ENCODE assay signal across 8 cellular contexts in genomic region chr3:197627160-197627771, GRCh38.
DNase-seq lines count a peak whose midpoint lies in the region; ATAC-seq and TF ChIP-seq lines count a peak whose summit lies in the region.
"Not testable (repeated sequence)": the region's sequence is repeated elsewhere in the genome, so short reads cannot be mapped to it uniquely, and the experiment has no call there.

No MANE protein-coding gene starts in this region.

- not testable (repeated sequence) for H3K9me3 ChIP-seq in MM.1S (replicated peaks; ENCODE audit: insufficient read depth, low read length); esophagus muscularis mucosa; lung (ENCODE audit: control insufficient read depth in 2 of 2, insufficient read depth in 1 of 2, low read length in 1 of 2); skeletal muscle tissue (ENCODE audit: control insufficient read depth in 3 of 3, low read length in 3 of 3)

- intact Hi-C loops in activated naive CD4-positive, alpha-beta T cell treated with anti-CD3 and anti-CD28 coated beads for 36 hours (cut with micrococcal nuclease), result loop anchor here (5.0 kb wide), 1 partner anchor 70 kb away; the partner anchor contains the start of gene BDH1
- intact Hi-C loops in esophagus muscularis mucosa (cut with DNase I), result not testable (repeated sequence)

- not testable (repeated sequence) for H3K27ac ChIP-seq in MM.1S (ENCODE audit: low read length)
- peak overlapping the region; percentile 80 to 90 (median 87) for H3K27ac ChIP-seq in esophagus muscularis mucosa (replicated peaks in 1 of 4)
- peak overlapping the region; percentile 78 to 85 for H3K27ac ChIP-seq in lung (ENCODE audit: low read depth in 1 of 2, low read length in 1 of 2)
- H3K27ac ChIP-seq in skeletal muscle tissue (ENCODE audit: low read depth, low read length), result peak overlapping the region; percentile 80

- CTCF ChIA-PET in BJ (lab: Yijun Ruan, JAX); activated naive CD4-positive, alpha-beta T cell treated with anti-CD3 and anti-CD28 coated beads for 36 hours (lab: Charles Lee): not testable (repeated sequence)

- not testable (repeated sequence) for TF ChIP-seq POLR2A in esophagus muscularis mucosa (IDR thresholded peaks at IDR 0.05; ENCODE audit: low read depth)

- POLR2A ChIA-PET in BJ (lab: Charles Lee), result not testable (repeated sequence)

- not testable (repeated sequence) for H3K27me3 Mint-ChIP-seq in activated naive CD4-positive, alpha-beta T cell treated with anti-CD3 and anti-CD28 coated beads for 36 hours (ENCODE audit: low read depth)

- H3K4me3 ChIP-seq in BJ (ENCODE audit: low read depth, low read length), result peak overlapping the region; percentile 58
- peak overlapping the region; percentile 83 for H3K4me3 ChIP-seq in MM.1S (ENCODE audit: low read length)
- H3K4me3 ChIP-seq in esophagus muscularis mucosa, result peak overlapping the region; percentile 75 to 80 (median 76)
- H3K4me3 ChIP-seq in lung, result peak overlapping the region; percentile 74
- peak overlapping the region in 2 of 3 donors; percentile 72 to 76 for H3K4me3 ChIP-seq in skeletal muscle tissue (ENCODE audit: low read length in 3 of 3)

- H2AFZ ChIP-seq in MM.1S (ENCODE audit: low read length), result not testable (repeated sequence)

- DNase-seq in BJ (ENCODE audit: low read depth); MM.1S; activated naive CD4-positive, alpha-beta T cell treated with anti-CD3 and anti-CD28 coated beads for 36 hours; esophagus muscularis mucosa (ENCODE audit: extremely low spot score); lung (ENCODE audit: low spot score): not testable (repeated sequence)

- H3K79me2 ChIP-seq in MM.1S (ENCODE audit: low read length), result peaks cover 19% of the 10 kb centered on the region

- not testable (repeated sequence) for H3F3A ChIP-seq in MM.1S (ENCODE audit: insufficient read depth, low read length)

- not testable (repeated sequence) for H3K36me3 ChIP-seq in BJ (ENCODE audit: control insufficient read depth, insufficient read depth, low read length); MM.1S (replicated peaks; ENCODE audit: insufficient read depth, low read length); esophagus muscularis mucosa; lung (ENCODE audit: control insufficient read depth in 2 of 2, insufficient read depth in 2 of 2, low read length in 2 of 2); skeletal muscle tissue (ENCODE audit: control insufficient read depth in 3 of 3, insufficient read depth in 3 of 3, low read length in 3 of 3)

- H3K9ac ChIP-seq in MM.1S (ENCODE audit: low read length) (peak overlapping the region; percentile 79), skeletal muscle tissue (ENCODE audit: low read depth in 1 of 3, low read length in 3 of 3) (peak overlapping the region in 2 of 3 donors; percentile 82 to 87)

- peak overlapping the region; percentile 74 for H3K4me3 Mint-ChIP-seq in activated naive CD4-positive, alpha-beta T cell treated with anti-CD3 and anti-CD28 coated beads for 36 hours

- not testable (repeated sequence) for H3K4me1 Mint-ChIP-seq in activated naive CD4-positive, alpha-beta T cell treated with anti-CD3 and anti-CD28 coated beads for 36 hours (ENCODE audit: low read depth)

- 0% methylated on average over 2 of the region's 67 CpGs for WGBS in esophagus muscularis mucosa
- WGBS in lung, 2 donors, result 0% methylated on average over 2 to 26 of the region's 67 CpGs

- ATAC-seq in GM19452 (IDR thresholded peaks at IDR 0.05; ENCODE audit: unreplicated experiment) (peak; percentile 47), HG02943 (IDR thresholded peaks at IDR 0.05; ENCODE audit: low read depth, unreplicated experiment) (peak; percentile 37), lung (ENCODE audit: insufficient read depth, low FRiP score) (peak; percentile 64)

- not testable (repeated sequence) for H3K9me2 ChIP-seq in MM.1S (replicated peaks; ENCODE audit: insufficient read depth, low read length)

- not testable (repeated sequence) for H3K4me1 ChIP-seq in MM.1S (ENCODE audit: low read length); lung (ENCODE audit: control insufficient read depth in 2 of 2, insufficient read depth in 2 of 2, low read length in 2 of 2); skeletal muscle tissue (ENCODE audit: control insufficient read depth in 3 of 3, insufficient read depth in 3 of 3, low read length in 3 of 3)
- peaks cover 0 to 16% (median 13%) of the 10 kb centered on the region in 4 donors for H3K4me1 ChIP-seq in esophagus muscularis mucosa

- not testable (repeated sequence) for H3K4me2 ChIP-seq in MM.1S (ENCODE audit: low read depth, low read length)

- not testable (repeated sequence) for TF ChIP-seq CTCF in BJ (IDR thresholded peaks at IDR 0.05; ENCODE audit: insufficient read depth, low read depth, low read length); MM.1S (IDR thresholded peaks at IDR 0.05; ENCODE audit: low read length); esophagus muscularis mucosa (IDR thresholded peaks at IDR 0.05); lung (IDR thresholded peaks at IDR 0.05; ENCODE audit: control extremely low read depth, extremely low read depth)

- not testable (repeated sequence) for H3K27me3 ChIP-seq in BJ (ENCODE audit: control insufficient read depth, insufficient read depth, low read length); MM.1S (replicated peaks; ENCODE audit: insufficient read depth, low read length); esophagus muscularis mucosa; lung (ENCODE audit: control insufficient read depth, insufficient read depth); skeletal muscle tissue (ENCODE audit: control insufficient read depth in 3 of 3, insufficient read depth in 3 of 3, low read length in 3 of 3)

- not testable (repeated sequence) for H3K9me3 Mint-ChIP-seq in activated naive CD4-positive, alpha-beta T cell treated with anti-CD3 and anti-CD28 coated beads for 36 hours

- not testable (repeated sequence) for H3K36me3 Mint-ChIP-seq in activated naive CD4-positive, alpha-beta T cell treated with anti-CD3 and anti-CD28 coated beads for 36 hours (ENCODE audit: low read depth)

- H4K20me1 ChIP-seq in MM.1S (ENCODE audit: insufficient read depth, low read length), result not testable (repeated sequence)

- TF ChIP-seq EP300 in esophagus muscularis mucosa (IDR thresholded peaks at IDR 0.05), result not testable (repeated sequence)

- H3K27ac Mint-ChIP-seq in activated naive CD4-positive, alpha-beta T cell treated with anti-CD3 and anti-CD28 coated beads for 36 hours, result not testable (repeated sequence)
